23 cellular contexts compared by ENCODE assay signal in the genomic region with DNA sequence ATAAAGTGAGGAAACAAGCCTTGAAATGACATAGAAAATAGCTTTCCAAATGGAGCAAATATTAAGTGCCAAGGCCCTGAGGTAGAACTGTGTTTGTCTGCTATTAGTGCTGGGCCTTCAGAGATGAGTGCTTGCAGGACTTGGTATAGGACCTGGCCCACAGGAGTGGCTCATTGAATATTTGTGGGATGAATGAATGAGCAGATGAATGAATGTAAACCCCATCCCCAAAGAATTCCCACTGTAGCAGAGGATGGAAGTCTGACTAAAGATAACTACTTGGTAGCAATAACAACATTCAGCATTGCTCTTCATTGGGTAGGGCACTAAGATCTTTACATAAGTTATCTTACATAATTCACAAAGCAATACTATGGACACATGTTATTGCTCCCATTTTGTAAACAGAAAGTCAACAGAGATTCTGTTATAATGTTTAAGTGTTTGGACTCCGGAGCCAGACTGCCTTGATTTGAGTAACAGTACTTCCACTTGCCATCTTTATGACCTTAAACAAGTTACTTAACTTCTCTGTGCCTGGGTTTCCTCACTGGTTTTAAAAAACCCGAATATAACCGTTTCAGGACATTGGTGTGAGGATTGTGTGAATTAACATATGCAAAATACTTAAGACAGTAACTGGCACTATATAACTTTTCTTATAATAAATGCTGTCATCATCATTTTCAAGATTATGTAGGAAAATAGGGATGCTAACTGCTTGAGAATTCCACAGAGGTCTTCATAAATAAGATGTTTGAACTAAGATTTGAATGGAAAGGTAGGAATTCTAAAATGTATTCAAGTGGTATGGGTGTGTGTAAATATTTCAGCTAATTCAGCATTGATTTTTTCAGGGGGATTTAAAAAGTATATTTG.
DNase-seq lines count a peak whose midpoint lies in the region; ATAC-seq, FAIRE-seq and TF ChIP-seq lines count a peak whose summit lies in the region.
"Had no signal": no experiment of that assay in that cellular context is flagged by ENCODE, and none has a peak within 500 bp of the region (broad histone marks: within the 10 kb centered on the region; RNA-seq: fewer than 3 reads in every experiment).

No MANE protein-coding gene starts in this region.

- peaks cover 5% of the 10 kb centered on the region for H3K4me1 Mint-ChIP-seq in astrocyte (ENCODE audit: low read depth, unreplicated experiment)
- H3K4me1 Mint-ChIP-seq: IgD-negative memory B cell had no signal

- H3K79me2 ChIP-seq in astrocyte (ENCODE audit: insufficient read depth, low read length), result no peaks in the 10 kb centered on the region

- no peaks in the 10 kb centered on the region for H3K9me3 Mint-ChIP-seq in astrocyte (ENCODE audit: unreplicated experiment)
- H3K9me3 Mint-ChIP-seq: IgD-negative memory B cell had no signal

- no peak for TF ChIP-seq CTCF in astrocyte (IDR thresholded peaks at IDR 0.05; ENCODE audit: insufficient read depth, low read depth, low read length)

- FAIRE-seq in G401.6 (lab: Jason Lieb, UNC) (peak; percentile 47), astrocyte (lab: Jason Lieb, UNC) (no peak)
- FAIRE-seq: D721Med, GM19239 had no signal

- no peaks in the 10 kb centered on the region for H3K36me3 ChIP-seq in astrocyte (ENCODE audit: insufficient read depth, low read length)
- H3K36me3 ChIP-seq: MG63 had no signal

- intact Hi-C loops in left colon (cut with DNase I, micrococcal nuclease), result no loop called here

- peak; percentile 4 for DNase-seq in AG08395 (ENCODE audit: low spot score)
- peak; percentile 9 for DNase-seq in astrocyte (ENCODE audit: low read depth)
- no peak for DNase-seq in left colon
- DNase-seq in NCI-H1092 (lab: John Stamatoyannopoulos, UW), result no peak
- DNase-seq in NOMO-1 (lab: John Stamatoyannopoulos, UW; ENCODE audit: unreplicated experiment in 2 of 2), result no peak
- DNase-seq in globus pallidus (ENCODE audit: low spot score), result no peak
- DNase-seq: AML-193, DMS79 treated with DMSO at 0.1 percent for 48 hours, GDM1, GOT3, Kasumi-1, MG63, NCI-H1048, NCI-H1436 treated with DMSO at 0.1 percent for 48 hours, NCI-H2029, NCI-H526 had no signal

- no peak overlapping the region for H3K4me3 ChIP-seq in astrocyte (ENCODE audit: insufficient read depth, low read depth, low read length)
- H3K4me3 ChIP-seq: MG63 had no signal

- no peaks in the 10 kb centered on the region for H3K9me3 ChIP-seq in astrocyte (ENCODE audit: insufficient read depth, low read depth, low read length)
- H3K9me3 ChIP-seq: MG63 had no signal

- no peaks in the 10 kb centered on the region for H3K27me3 Mint-ChIP-seq in astrocyte (ENCODE audit: low read depth, unreplicated experiment)
- H3K27me3 Mint-ChIP-seq: IgD-negative memory B cell had no signal

- H3K27ac Mint-ChIP-seq in astrocyte (ENCODE audit: unreplicated experiment), result no peak overlapping the region
- H3K27ac Mint-ChIP-seq: IgD-negative memory B cell had no signal

- H3K9ac ChIP-seq in astrocyte (ENCODE audit: low read length), result no peak overlapping the region

- no peaks in the 10 kb centered on the region for H4K20me1 ChIP-seq in astrocyte (ENCODE audit: insufficient read depth, low read length)

- no peak overlapping the region for H3K4me2 ChIP-seq in astrocyte (ENCODE audit: low read length)

- peak; percentile 64 for ATAC-seq in left colon
- no peak for ATAC-seq in GM18873 (IDR thresholded peaks at IDR 0.05; ENCODE audit: low FRiP score, unreplicated experiment)
- ATAC-seq: Panc1 had no signal

- H2AFZ ChIP-seq in astrocyte (ENCODE audit: low read depth, low read length), result no peak overlapping the region

- no peaks in the 10 kb centered on the region for H3K27me3 ChIP-seq in astrocyte (ENCODE audit: insufficient read depth, low read length)
- H3K27me3 ChIP-seq: MG63 had no signal

- no peaks in the 10 kb centered on the region for H3K36me3 Mint-ChIP-seq in astrocyte (ENCODE audit: low read depth, unreplicated experiment)

- H3K27ac ChIP-seq in astrocyte (ENCODE audit: low read depth, low read length), result no peak overlapping the region
- H3K27ac ChIP-seq: C4-2B had no signal

- no peak overlapping the region for H3K4me3 Mint-ChIP-seq in astrocyte (ENCODE audit: unreplicated experiment)

- H3K4me1 ChIP-seq in astrocyte (ENCODE audit: insufficient read depth, low read length), result no peaks in the 10 kb centered on the region

Comparison
In these comparisons a context has a peak if more than half of its experiments do, and no peak if none do; other contexts are left out.
1. DNase-seq: peak in AG08395 (single experiment) and astrocyte (single experiment); none in left colon (0 of 2), NCI-H1092 (single experiment), NOMO-1 (0 of 2) and globus pallidus (single experiment).